In the genomic region with DNA sequence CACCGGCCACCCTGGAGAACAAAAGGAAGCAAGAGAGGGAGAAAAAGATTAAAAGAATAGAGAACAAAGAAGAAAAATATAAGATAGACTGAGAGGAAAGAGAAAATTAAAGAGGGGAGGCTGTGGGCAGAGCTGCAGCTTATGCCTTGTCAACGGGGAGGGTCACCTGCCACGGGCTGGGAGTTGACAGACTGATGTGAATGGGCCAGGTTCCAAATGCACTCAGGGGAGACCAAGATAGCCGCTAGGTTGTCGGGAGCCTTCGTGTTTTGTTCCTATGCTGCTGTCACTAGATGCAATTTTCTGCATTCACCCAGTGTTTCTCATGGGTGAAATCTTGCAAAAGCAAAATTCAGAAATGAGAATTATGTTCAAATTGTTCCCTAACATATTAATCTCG, we compare ENCODE assay signal across 24 cellular contexts.
DNase-seq lines count a peak whose midpoint lies in the region; ATAC-seq and TF ChIP-seq lines count a peak whose summit lies in the region.
"Had no signal": no experiment of that assay in that cellular context is flagged by ENCODE, and none has a peak within 500 bp of the region (broad histone marks: within the 10 kb centered on the region; RNA-seq: fewer than 3 reads in every experiment).

No MANE protein-coding gene starts in this region.

- no peak overlapping the region for H3K4me3 ChIP-seq in foreskin fibroblast (ENCODE audit: low read depth in 1 of 2, low read length in 2 of 2)
- H3K4me3 ChIP-seq: BLaER1, esophagus squamous epithelium, hepatocyte, psoas muscle, stomach, transverse colon had no signal

- H3K27ac Mint-ChIP-seq in IgD-negative memory B cell = peak overlapping the region in 2 of 3 donors; percentile 16 to 45
- peak overlapping the region; percentile 36 for H3K27ac Mint-ChIP-seq in memory B cell
- H3K27ac Mint-ChIP-seq: activated CD8-positive, alpha-beta T cell treated with anti-CD3 and anti-CD28 coated beads for 36 hours; dendritic cell treated with granulocyte-macrophage colony-stimulating factor and Interleukin-4, amounts not matched to agents 40 ng/mL and 50 ng/mL, for 4 days had no signal

- H3K4me3 Mint-ChIP-seq in IgD-negative memory B cell (no peak overlapping the region), memory B cell (no peak overlapping the region)
- H3K4me3 Mint-ChIP-seq: activated CD8-positive, alpha-beta T cell treated with anti-CD3 and anti-CD28 coated beads for 36 hours; central memory CD8-positive, alpha-beta T cell; dendritic cell treated with granulocyte-macrophage colony-stimulating factor and Interleukin-4, amounts not matched to agents 40 ng/mL and 50 ng/mL, for 4 days had no signal

- no peaks in the 10 kb centered on the region for H3K9me3 Mint-ChIP-seq in IgD-negative memory B cell
- H3K9me3 Mint-ChIP-seq in memory B cell = no peaks in the 10 kb centered on the region
- H3K9me3 Mint-ChIP-seq: activated CD8-positive, alpha-beta T cell treated with anti-CD3 and anti-CD28 coated beads for 36 hours; central memory CD8-positive, alpha-beta T cell; dendritic cell treated with granulocyte-macrophage colony-stimulating factor and Interleukin-4, amounts not matched to agents 40 ng/mL and 50 ng/mL, for 4 days had no signal

- no peak for ATAC-seq in memory B cell (ENCODE audit: low read depth)
- ATAC-seq in HG03460 (IDR thresholded peaks at IDR 0.05; ENCODE audit: unreplicated experiment) = no peak
- ATAC-seq: activated CD8-positive, alpha-beta T cell treated with anti-CD3 and anti-CD28 coated beads for 36 hours; psoas muscle had no signal

- DNase-seq in DMS153 (lab: John Stamatoyannopoulos, UW) (peak; percentile 9), dermis microvascular lymphatic vessel endothelial cell (ENCODE audit: low read depth in 2 of 2) (peak; percentile 21 to 23), memory B cell (ENCODE audit: low spot score in 2 of 2) (no peak), foreskin fibroblast (no peak), NCI-H1417 treated with DMSO at 0.1 percent for 48 hours (lab: John Stamatoyannopoulos, UW) (no peak)
- DNase-seq: activated CD8-positive, alpha-beta T cell treated with anti-CD3 and anti-CD28 coated beads for 36 hours; activated gamma-delta T cell; esophagus squamous epithelium; HCEC 1CT; mesendoderm; MV-4-11; NCI-H1930; NCI-H226; NCI-H82; nucleus accumbens; psoas muscle; stomach; transverse colon had no signal

- H3K4me1 Mint-ChIP-seq in IgD-negative memory B cell = peaks cover 12 to 39% (median 12%) of the 10 kb centered on the region in 3 donors
- peaks cover 28% of the 10 kb centered on the region for H3K4me1 Mint-ChIP-seq in memory B cell

- peaks cover 5% of the 10 kb centered on the region for H3K36me3 Mint-ChIP-seq in IgD-negative memory B cell
- H3K36me3 Mint-ChIP-seq in memory B cell = peaks cover 20% of the 10 kb centered on the region

- TF ChIP-seq CTCF in foreskin fibroblast (IDR thresholded peaks at IDR 0.05; ENCODE audit: low read depth, low read length) = no peak

- H3K27me3 Mint-ChIP-seq in IgD-negative memory B cell (no peaks in the 10 kb centered on the region), memory B cell (no peaks in the 10 kb centered on the region)
- H3K27me3 Mint-ChIP-seq: central memory CD8-positive, alpha-beta T cell had no signal

Comparison
In these comparisons a context has a peak if more than half of its experiments do, and no peak if none do; other contexts are left out.
1. DNase-seq: peak in DMS153 (single experiment) and dermis microvascular lymphatic vessel endothelial cell (2 of 2); none in memory B cell (0 of 2), foreskin fibroblast (0 of 2) and NCI-H1417 treated with DMSO at 0.1 percent for 48 hours (single experiment).